Comparison of ENCODE assay signal across 12 cellular contexts in genomic region chr1:151062738-151063371, GRCh38. TPM values are rescaled to one million over a fixed set of nuclear protein-coding genes. Genes with fewer than 3 reads are reported as not detected.
A peak's percentile ranks its signal among the peaks of the same experiment; 100 is the strongest.
DNase-seq lines count a peak whose midpoint lies in the region; ATAC-seq and TF ChIP-seq lines count a peak whose summit lies in the region.
"Had no signal": no experiment of that assay in that cellular context is flagged by ENCODE, and none has a peak within 500 bp of the region (broad histone marks: within the 10 kb centered on the region; RNA-seq: fewer than 3 reads in every experiment).

No MANE protein-coding gene starts in this region.

- no TSS peak for BruUV-seq in Caco-2 (replicated peaks; lab: Mats Ljungman, UMichigan)

- H3K27me3 ChIP-seq in thoracic aorta (replicated peaks; ENCODE audit: insufficient read depth) (no peaks in the 10 kb centered on the region), Caco-2 (replicated peaks; ENCODE audit: control insufficient read depth, insufficient read depth, low read length) (no peaks in the 10 kb centered on the region)
- H3K27me3 ChIP-seq: esophagus squamous epithelium, ovary had no signal

- H3K27ac ChIP-seq in thoracic aorta: peak overlapping the region; percentile 65 to 71
- H3K27ac ChIP-seq: esophagus squamous epithelium, ovary had no signal

- H3K36me3 Mint-ChIP-seq in Caco-2 (ENCODE audit: insufficient read depth, unreplicated experiment): peaks cover 19% of the 10 kb centered on the region

- POLR2A ChIA-PET in Caco-2 (lab: Charles Lee): no interaction called here

- H3K36me3 ChIP-seq in thoracic aorta (no peaks in the 10 kb centered on the region), Caco-2 (ENCODE audit: control insufficient read depth, insufficient read depth, low read length) (no peaks in the 10 kb centered on the region)
- H3K36me3 ChIP-seq: esophagus squamous epithelium, ovary had no signal

- CTCF ChIA-PET in Caco-2 (lab: Charles Lee): no interaction called here

- H3K27ac Mint-ChIP-seq in Caco-2 (ENCODE audit: unreplicated experiment): no peak overlapping the region
- H3K27ac Mint-ChIP-seq: B cell had no signal

- no peaks in the 10 kb centered on the region for H3K27me3 Mint-ChIP-seq in Caco-2 (ENCODE audit: insufficient read depth, unreplicated experiment)
- H3K27me3 Mint-ChIP-seq: B cell had no signal

- ATAC-seq in thoracic aorta (ENCODE audit: insufficient number of reproducible peaks, low FRiP score, low read depth): peak; percentile 52

- no peaks in the 10 kb centered on the region for H3K9me3 Mint-ChIP-seq in Caco-2 (ENCODE audit: unreplicated experiment)

- no peak overlapping the region for H3K4me3 Mint-ChIP-seq in Caco-2 (ENCODE audit: unreplicated experiment)
- H3K4me3 Mint-ChIP-seq: B cell had no signal

- peak; percentile 8 for DNase-seq in activated effector memory CD4-positive, alpha-beta T cell treated with anti-CD3 and anti-CD28 coated beads, Interleukin-2, amount 50 U/mL, for 16 hours
- DNase-seq in activated effector memory CD4-positive, alpha-beta T cell treated with Interleukin-2 at 50 U/mL for 16 hours: no peak
- DNase-seq in T1000 (lab: John Stamatoyannopoulos, UW) (peak; percentile 20), glomerular visceral epithelial cell (ENCODE audit: extremely low spot score) (peak; percentile 70), thoracic aorta (ENCODE audit: low spot score) (no peak), KG1 (lab: John Stamatoyannopoulos, UW) (no peak), RPMI8226 (no peak), Caco-2 (no peak)
- DNase-seq: esophagus squamous epithelium, ovary, T-helper 2 cell had no signal

- H3K9me3 ChIP-seq in thoracic aorta (no peaks in the 10 kb centered on the region), Caco-2 (no peaks in the 10 kb centered on the region)
- H3K9me3 ChIP-seq: esophagus squamous epithelium, ovary had no signal

- intact Hi-C loops in Caco-2 (cut with micrococcal nuclease; ENCODE audit: unreplicated experiment): no loop called here

- no peak overlapping the region for H3K4me3 ChIP-seq in thoracic aorta
- no peak overlapping the region for H3K4me3 ChIP-seq in Caco-2 (ENCODE audit: low read depth, low read length)
- H3K4me3 ChIP-seq: esophagus squamous epithelium, ovary had no signal

- H3K4me1 ChIP-seq in thoracic aorta (ENCODE audit: control insufficient read depth in 1 of 2, low read depth in 2 of 2) (peaks cover 4 to 32% of the 10 kb centered on the region in 2 donors), Caco-2 (peaks cover 6% of the 10 kb centered on the region)

- H3K4me1 Mint-ChIP-seq in Caco-2 (ENCODE audit: low read depth, unreplicated experiment): peaks cover 23% of the 10 kb centered on the region

- TF ChIP-seq CTCF in thoracic aorta (IDR thresholded peaks at IDR 0.05): no peak
- no peak for TF ChIP-seq CTCF in Caco-2 (IDR thresholded peaks at IDR 0.05; ENCODE audit: insufficient read depth in 1 of 2, low read depth in 1 of 2, low read length in 1 of 2, severe bottlenecking in 1 of 2, unreplicated experiment in 1 of 2)

RNA-seq across cellular contexts. Expression of gene MLLT11, which starts 2.7 kb away (rescaled TPM):
- total RNA-seq in thoracic aorta: 1 to 10 TPM; 1.2 to 3.1 TPM
- total RNA-seq in Caco-2 (2022): 0.95 and 1.2 TPM in 2 replicates

RNA-seq across cellular contexts. Expression of gene CDC42SE1, which starts 3.4 kb away (rescaled TPM):
- total RNA-seq in thoracic aorta (100 to 1,000 TPM in 1 of 2 donors, 10 to 100 TPM in 1; 66.2 to 134 TPM), Caco-2 (2022) (58.7 and 59.4 TPM in 2 replicates)

RNA-seq across cellular contexts. Expression of gene GABPB2, which starts 7.7 kb away (rescaled TPM):
- total RNA-seq in thoracic aorta: 10 to 100 TPM; 24.6 to 33.0 TPM
- 2.0 and 2.6 TPM in 2 replicates for total RNA-seq in Caco-2 (2022)

RNA-seq across cellular contexts. Expression of gene C1orf56, which starts 15.3 kb away (rescaled TPM):
- total RNA-seq in thoracic aorta: 1 to 10 TPM; 5.0 to 5.3 TPM
- 4.8 and 6.7 TPM in 2 replicates for total RNA-seq in Caco-2 (2022)

RNA-seq across cellular contexts. Expression of gene BNIPL, which starts 26.5 kb away (rescaled TPM):
- total RNA-seq in thoracic aorta (1 to 10 TPM in 1 of 2 donors, under 1 TPM in 1; 0.14 to 2.6 TPM), Caco-2 (2022) (1.9 and 2.3 TPM in 2 replicates)

Comparison
In these comparisons a context has a peak if more than half of its experiments do, and no peak if none do; other contexts are left out.
1. DNase-seq: peak in activated effector memory CD4-positive, alpha-beta T cell treated with anti-CD3 and anti-CD28 coated beads, Interleukin-2, amount 50 U/mL, for 16 hours (single experiment), T1000 (single experiment) and glomerular visceral epithelial cell (single experiment); none in activated effector memory CD4-positive, alpha-beta T cell treated with Interleukin-2 at 50 U/mL for 16 hours (single experiment), thoracic aorta (single experiment), KG1 (single experiment), RPMI8226 (single experiment) and Caco-2 (0 of 2).